8 cellular contexts compared by ENCODE assay signal in the genomic region with DNA sequence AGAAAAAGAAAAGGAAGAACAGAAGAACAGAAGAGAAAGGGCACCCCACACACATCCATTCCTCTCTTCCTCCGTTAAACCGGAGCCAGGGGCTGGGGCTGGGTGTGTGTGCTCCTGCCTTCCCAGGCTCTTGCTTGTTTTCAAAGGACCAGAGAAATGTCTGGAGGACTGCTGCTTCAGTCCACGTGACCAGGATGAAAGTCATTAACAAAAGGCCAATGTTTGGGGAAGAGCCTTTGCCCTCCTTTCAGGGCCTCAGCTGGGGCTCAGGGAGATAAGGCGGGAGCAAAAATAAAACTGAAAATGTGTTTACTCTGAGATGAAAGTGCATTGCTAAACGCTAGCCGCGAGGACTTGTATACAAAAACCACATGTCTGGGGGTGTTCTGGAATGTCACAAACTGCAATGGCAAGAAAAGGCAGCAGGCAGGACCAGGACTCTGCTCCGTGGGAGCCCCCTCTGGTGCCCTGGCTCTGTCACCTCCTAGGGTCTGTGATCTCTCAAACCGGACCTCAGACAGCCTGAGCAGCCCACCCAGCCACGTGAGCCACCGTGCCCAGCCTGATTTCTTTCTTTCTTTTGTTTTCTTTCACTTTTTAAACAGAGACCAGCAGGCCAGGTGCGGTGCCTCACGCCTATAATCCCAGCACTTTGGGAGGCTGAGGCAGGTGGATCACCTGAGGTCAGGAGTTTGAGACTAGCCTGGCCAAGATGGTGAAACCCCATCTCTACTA. TPM values are rescaled to one million over a fixed set of nuclear protein-coding genes. Genes with fewer than 3 reads are reported as not detected.
DNase-seq lines count a peak whose midpoint lies in the region; ATAC-seq and TF ChIP-seq lines count a peak whose summit lies in the region.

No MANE protein-coding gene starts in this region.

- ATAC-seq in GM21381 (IDR thresholded peaks at IDR 0.05; ENCODE audit: unreplicated experiment): peak; percentile 62
- peak; percentile 43 for ATAC-seq in omental fat pad (ENCODE audit: low FRiP score)
- ATAC-seq in GM18907 (IDR thresholded peaks at IDR 0.05; ENCODE audit: unreplicated experiment): no peak
- no peak for ATAC-seq in HG03095 (IDR thresholded peaks at IDR 0.05; ENCODE audit: unreplicated experiment)

- H3K9me3 ChIP-seq in PC-9 (ENCODE audit: insufficient read depth, low read depth): no peaks in the 10 kb centered on the region

- no peaks in the 10 kb centered on the region for H3K36me3 ChIP-seq in PC-9 (ENCODE audit: low read depth)

- no peaks in the 10 kb centered on the region for H4K20me1 ChIP-seq in PC-9 (ENCODE audit: insufficient read depth)

- H3K79me2 ChIP-seq in PC-9 (ENCODE audit: low read depth): no peaks in the 10 kb centered on the region

- H3K27me3 ChIP-seq in PC-9 (ENCODE audit: insufficient read depth, low read depth): no peaks in the 10 kb centered on the region

- peak overlapping the region; percentile 63; the same call in 1 of the 2 replicates for H2AFZ ChIP-seq in PC-9

- intact Hi-C loops in PC-9 (cut with micrococcal nuclease; ENCODE audit: unreplicated experiment): loop anchor here (5.0 kb wide), 1 partner anchor 47 kb away; no protein-coding TSS in a partner anchor

- BruUV-seq in PC-9 (replicated peaks; lab: Mats Ljungman, UMichigan): no TSS peak

- CTCF ChIA-PET in PC-9 (lab: Charles Lee): no interaction called here

- POLR2A ChIA-PET in PC-9 (lab: Charles Lee; ENCODE audit: unreplicated experiment): interaction anchor here (0.6 to 0.7 kb wide), 2 partner anchors 20 to 49 kb away, joined by 3 to 16 read pairs; no protein-coding TSS in a partner anchor

- no peak for TF ChIP-seq CTCF in PC-9 (conservative IDR thresholded peaks at IDR 0.05)
- TF ChIP-seq CTCF in fibroblast of mammary gland (conservative IDR thresholded peaks at IDR 0.05; ENCODE audit: control insufficient read depth, insufficient read depth, low read depth, low read length): no peak
- no peak for TF ChIP-seq CTCF in omental fat pad (IDR thresholded peaks at IDR 0.05)

- H3K4me3 ChIP-seq in PC-9 (peak overlapping the region; percentile 35; the same call in 1 of the 2 replicates), fibroblast of mammary gland (ENCODE audit: control insufficient read depth, low read depth, low read length) (peak overlapping the region; percentile 9)

- H3K4me1 ChIP-seq in PC-9 (replicated peaks; ENCODE audit: insufficient read depth): peaks cover 43% of the 10 kb centered on the region

- H3K4me2 ChIP-seq in PC-9: peak overlapping the region; percentile 91

- DNase-seq in PC-9 (peak; percentile 44 to 93), fibroblast of mammary gland (ENCODE audit: low read depth) (peak; percentile 84), omental fat pad (ENCODE audit: low spot score) (no peak), NCI-H1105 (lab: John Stamatoyannopoulos, UW) (no peak)
- no peak for DNase-seq in effector CD8-positive, alpha-beta T cell (lab: John Stamatoyannopoulos, UW)

- H3K9me2 ChIP-seq in PC-9 (ENCODE audit: insufficient read depth): no peaks in the 10 kb centered on the region

- H3F3A ChIP-seq in PC-9 (ENCODE audit: insufficient read depth, low read depth): peaks cover 44% of the 10 kb centered on the region

- H3K27ac ChIP-seq in PC-9: peak overlapping the region; percentile 66

RNA-seq across cellular contexts. Expression of gene MYH9, which starts 31.6 kb away (rescaled TPM):
- total RNA-seq in PC-9 (2021) (758 and 776 TPM in 2 replicates), omental fat pad (100 to 1,000 TPM; 225 to 463 (median 370) TPM)

Comparison
In these comparisons a context has a peak if more than half of its experiments do, and no peak if none do; other contexts are left out.
1. ATAC-seq: peak in GM21381 (single experiment) and omental fat pad (single experiment); none in GM18907 (single experiment) and HG03095 (single experiment).
2. DNase-seq: peak in PC-9 (2 of 2) and fibroblast of mammary gland (single experiment); none in omental fat pad (single experiment), effector CD8-positive, alpha-beta T cell (single experiment) and NCI-H1105 (single experiment).